In the genomic region with DNA sequence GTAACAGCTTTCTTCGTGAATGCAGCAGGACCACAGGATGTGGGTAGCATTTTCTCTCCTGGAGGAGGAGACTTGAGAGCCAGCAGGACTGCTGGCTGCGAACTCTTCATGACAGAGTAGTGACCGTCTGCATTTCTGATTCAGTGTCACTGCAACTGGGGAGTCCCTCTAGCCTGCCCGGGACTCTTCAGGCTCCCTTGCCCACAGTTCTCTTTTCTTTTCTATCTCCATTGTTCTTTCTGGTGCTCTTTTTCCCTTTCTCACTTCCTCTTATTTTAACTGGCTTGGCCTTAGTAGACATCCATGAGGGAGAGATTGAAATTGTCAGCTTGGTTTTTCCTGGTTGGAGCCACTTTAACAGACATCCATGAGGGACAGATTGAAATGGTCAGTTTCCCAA, we compare ENCODE assay signal across 24 cellular contexts. TPM values are rescaled to one million over a fixed set of nuclear protein-coding genes. Genes with fewer than 3 reads are reported as not detected.
DNase-seq lines count a peak whose midpoint lies in the region; ATAC-seq, FAIRE-seq and TF ChIP-seq lines count a peak whose summit lies in the region.
"Had no signal": no experiment of that assay in that cellular context is flagged by ENCODE, and none has a peak within 500 bp of the region (broad histone marks: within the 10 kb centered on the region; RNA-seq: fewer than 3 reads in every experiment).

No MANE protein-coding gene starts in this region.

- H3K4me1 Mint-ChIP-seq in neural crest cell = peaks cover 5% of the 10 kb centered on the region
- H3K4me1 Mint-ChIP-seq: CD8-positive, alpha-beta memory T cell had no signal

- no peak for FAIRE-seq in GM12891 (lab: Jason Lieb, UNC)
- FAIRE-seq: D721Med, HTR-8/SVneo, RCC 7860 had no signal

- ATAC-seq in HG02798 (IDR thresholded peaks at IDR 0.05; ENCODE audit: poor library complexity, unreplicated experiment) = peak; percentile 39
- ATAC-seq in Right ventricle myocardium superior (ENCODE audit: poor library complexity) = no peak
- ATAC-seq: Right ventricle myocardium inferior, SK-N-SH treated with all-trans-retinoic acid at 6 μM for 48 hours had no signal

- TF ChIP-seq POLR2A in GM12891 (IDR thresholded peaks at IDR 0.05; ENCODE audit: low read depth, low read length) = no peak

- H3K27me3 Mint-ChIP-seq in neural crest cell (ENCODE audit: low read depth) = no peaks in the 10 kb centered on the region

- intact Hi-C loops in Right ventricle myocardium superior (cut with DNase I) = no loop called here

- H3K27ac Mint-ChIP-seq in neural crest cell (ENCODE audit: unreplicated experiment) = peak overlapping the region; percentile 5
- H3K27ac Mint-ChIP-seq: CD8-positive, alpha-beta memory T cell; HFFc6 had no signal

- H3K4me3 Mint-ChIP-seq in neural crest cell = no peak overlapping the region
- H3K4me3 Mint-ChIP-seq: CD8-positive, alpha-beta memory T cell; HFFc6 had no signal

- no peak for TF ChIP-seq CTCF in neural crest cell (conservative IDR thresholded peaks at IDR 0.05)

- peaks cover 6% of the 10 kb centered on the region for H3K9me3 Mint-ChIP-seq in neural crest cell

- no peaks in the 10 kb centered on the region for H3K36me3 Mint-ChIP-seq in neural crest cell (ENCODE audit: low read depth)
- H3K36me3 Mint-ChIP-seq: CD8-positive, alpha-beta memory T cell had no signal

- DNase-seq in GM12891 (ENCODE audit: insufficient read length, low spot score) (no peak), NOMO-1 treated with dmso at 0.1 percent for 144 hours (lab: John Stamatoyannopoulos, UW; ENCODE audit: unreplicated experiment) (peak; percentile 16), neural crest cell (ENCODE audit: low read depth, low spot score) (no peak), putamen (ENCODE audit: low spot score) (no peak), Right ventricle myocardium superior (no peak), NCI-H2227 treated with DMSO at 0.1 percent for 48 hours (lab: John Stamatoyannopoulos, UW) (no peak)
- DNase-seq: CD8-positive, alpha-beta memory T cell; DMS79; H7; HFFc6; IMR-90; MG63; NCI-H1105 treated with DMSO at 0.1 percent for 48 hours; NCI-H1694; NCI-H2107; NCI-H524; T-helper 1 cell; T-helper 9 cell had no signal

TF ChIP-seq in GM12891, 5 proteins besides CTCF, POLR2A, EP300 and RAD21:
- TF ChIP-seq TAF1 (IDR thresholded peaks at IDR 0.05; ENCODE audit: low read depth, low read length) = no peak
- peak; percentile 69 for TF ChIP-seq SPI1 (IDR thresholded peaks at IDR 0.05; ENCODE audit: low read depth, low read length)

RNA-seq across cellular contexts. Expression of a gene that starts 49.9 kb away (rescaled TPM):
- polyA plus RNA-seq in GM12891 (2012; ENCODE audit: low read depth, missing spikeins) = 0.56 TPM
- total RNA-seq in neural crest cell (8.6 and 9.0 TPM in 2 replicates), Right ventricle myocardium superior (9.5 TPM)
- total RNA-seq: HFFc6, IMR-90 had no signal
- polyA plus RNA-seq: CD8-positive, alpha-beta memory T cell; IMR-90 had no signal
